1 cellular context compared by ENCODE assay signal in genomic region chr1:170531758-170532657, GRCh38.
TF ChIP-seq lines count a peak whose summit lies in the region.

TSS of gene GORAB (plus strand) at chr1:170532166. CDS start at chr1:170532224, 58 bp downstream.

TF ChIP-seq in HEK293, 187 proteins besides CTCF, POLR2A, EP300 and RAD21 (continued from another document and continues in another):
- TF ChIP-seq, protein P1, sequence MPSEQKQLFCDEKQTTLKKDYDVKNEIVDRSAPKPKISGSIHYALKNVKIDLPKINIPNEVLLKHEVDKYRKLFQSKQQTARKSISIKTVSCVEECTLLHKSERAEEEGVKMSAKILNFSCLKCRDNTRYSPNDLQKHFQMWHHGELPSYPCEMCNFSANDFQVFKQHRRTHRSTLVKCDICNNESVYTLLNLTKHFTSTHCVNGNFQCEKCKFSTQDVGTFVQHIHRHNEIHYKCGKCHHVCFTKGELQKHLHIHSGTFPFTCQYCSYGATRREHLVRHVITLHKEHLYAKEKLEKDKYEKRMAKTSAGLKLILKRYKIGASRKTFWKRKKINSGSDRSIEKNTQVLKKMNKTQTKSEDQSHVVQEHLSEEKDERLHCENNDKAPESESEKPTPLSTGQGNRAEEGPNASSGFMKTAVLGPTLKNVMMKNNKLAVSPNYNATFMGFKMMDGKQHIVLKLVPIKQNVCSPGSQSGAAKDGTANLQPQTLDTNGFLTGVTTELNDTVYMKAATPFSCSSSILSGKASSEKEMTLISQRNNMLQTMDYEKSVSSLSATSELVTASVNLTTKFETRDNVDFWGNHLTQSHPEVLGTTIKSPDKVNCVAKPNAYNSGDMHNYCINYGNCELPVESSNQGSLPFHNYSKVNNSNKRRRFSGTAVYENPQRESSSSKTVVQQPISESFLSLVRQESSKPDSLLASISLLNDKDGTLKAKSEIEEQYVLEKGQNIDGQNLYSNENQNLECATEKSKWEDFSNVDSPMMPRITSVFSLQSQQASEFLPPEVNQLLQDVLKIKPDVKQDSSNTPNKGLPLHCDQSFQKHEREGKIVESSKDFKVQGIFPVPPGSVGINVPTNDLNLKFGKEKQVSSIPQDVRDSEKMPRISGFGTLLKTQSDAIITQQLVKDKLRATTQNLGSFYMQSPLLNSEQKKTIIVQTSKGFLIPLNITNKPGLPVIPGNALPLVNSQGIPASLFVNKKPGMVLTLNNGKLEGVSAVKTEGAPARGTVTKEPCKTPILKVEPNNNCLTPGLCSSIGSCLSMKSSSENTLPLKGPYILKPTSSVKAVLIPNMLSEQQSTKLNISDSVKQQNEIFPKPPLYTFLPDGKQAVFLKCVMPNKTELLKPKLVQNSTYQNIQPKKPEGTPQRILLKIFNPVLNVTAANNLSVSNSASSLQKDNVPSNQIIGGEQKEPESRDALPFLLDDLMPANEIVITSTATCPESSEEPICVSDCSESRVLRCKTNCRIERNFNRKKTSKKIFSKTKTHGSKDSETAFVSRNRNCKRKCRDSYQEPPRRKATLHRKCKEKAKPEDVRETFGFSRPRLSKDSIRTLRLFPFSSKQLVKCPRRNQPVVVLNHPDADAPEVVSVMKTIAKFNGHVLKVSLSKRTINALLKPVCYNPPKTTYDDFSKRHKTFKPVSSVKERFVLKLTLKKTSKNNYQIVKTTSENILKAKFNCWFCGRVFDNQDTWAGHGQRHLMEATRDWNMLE (tag by site-specific recombination; conservative IDR thresholded peaks at IDR 0.05; ENCODE audit: low read depth): peak; percentile 91
- TF ChIP-seq ZNF473 (tag by site-specific recombination; IDR thresholded peaks at IDR 0.05) (no peak), PRDM2 (tag by site-specific recombination; IDR thresholded peaks at IDR 0.05; ENCODE audit: borderline replicate concordance) (no peak), ZNF76 (tag by site-specific recombination; IDR thresholded peaks at IDR 0.05; ENCODE audit: borderline replicate concordance, low read depth) (peak; percentile 61; the same call in 1 of the 2 replicates), RBAK (tag by site-specific recombination; IDR thresholded peaks at IDR 0.05) (no peak), ZXDB (tag by site-specific recombination; IDR thresholded peaks at IDR 0.05) (peak; percentile 81), ZNF768 (tag by site-specific recombination; IDR thresholded peaks at IDR 0.05) (no peak), ZNF404 (tag by site-specific recombination; IDR thresholded peaks at IDR 0.05) (no peak), ZSCAN18 (tag by site-specific recombination; IDR thresholded peaks at IDR 0.05) (no peak), ZNF274 (IDR thresholded peaks at IDR 0.05; ENCODE audit: low read length) (no peak), ZNF274 (tag by site-specific recombination; IDR thresholded peaks at IDR 0.05; ENCODE audit: borderline replicate concordance) (no peak), KLF1 (tag by site-specific recombination; IDR thresholded peaks at IDR 0.05) (no peak), ZNF707 (tag by site-specific recombination; IDR thresholded peaks at IDR 0.05) (no peak), ZSCAN16 (tag by site-specific recombination; IDR thresholded peaks at IDR 0.05) (no peak), BCL11A (tag by site-specific recombination; IDR thresholded peaks at IDR 0.05; ENCODE audit: low read depth) (0 out of 2 replicates have a peak, but pooled peaks have one; percentile 5), ZNF214 (tag by site-specific recombination; IDR thresholded peaks at IDR 0.05; ENCODE audit: borderline replicate concordance) (no peak), SP7 (tag by site-specific recombination; IDR thresholded peaks at IDR 0.05) (peak; percentile 76), ZNF148 (tag by site-specific recombination; IDR thresholded peaks at IDR 0.05; ENCODE audit: borderline replicate concordance) (no peak), PATZ1 (tag by site-specific recombination; IDR thresholded peaks at IDR 0.05) (no peak; the same call in none of the 2 replicates), ZBTB20 (tag by site-specific recombination; IDR thresholded peaks at IDR 0.05) (peak; percentile 85)
- TF ChIP-seq, protein P2, sequence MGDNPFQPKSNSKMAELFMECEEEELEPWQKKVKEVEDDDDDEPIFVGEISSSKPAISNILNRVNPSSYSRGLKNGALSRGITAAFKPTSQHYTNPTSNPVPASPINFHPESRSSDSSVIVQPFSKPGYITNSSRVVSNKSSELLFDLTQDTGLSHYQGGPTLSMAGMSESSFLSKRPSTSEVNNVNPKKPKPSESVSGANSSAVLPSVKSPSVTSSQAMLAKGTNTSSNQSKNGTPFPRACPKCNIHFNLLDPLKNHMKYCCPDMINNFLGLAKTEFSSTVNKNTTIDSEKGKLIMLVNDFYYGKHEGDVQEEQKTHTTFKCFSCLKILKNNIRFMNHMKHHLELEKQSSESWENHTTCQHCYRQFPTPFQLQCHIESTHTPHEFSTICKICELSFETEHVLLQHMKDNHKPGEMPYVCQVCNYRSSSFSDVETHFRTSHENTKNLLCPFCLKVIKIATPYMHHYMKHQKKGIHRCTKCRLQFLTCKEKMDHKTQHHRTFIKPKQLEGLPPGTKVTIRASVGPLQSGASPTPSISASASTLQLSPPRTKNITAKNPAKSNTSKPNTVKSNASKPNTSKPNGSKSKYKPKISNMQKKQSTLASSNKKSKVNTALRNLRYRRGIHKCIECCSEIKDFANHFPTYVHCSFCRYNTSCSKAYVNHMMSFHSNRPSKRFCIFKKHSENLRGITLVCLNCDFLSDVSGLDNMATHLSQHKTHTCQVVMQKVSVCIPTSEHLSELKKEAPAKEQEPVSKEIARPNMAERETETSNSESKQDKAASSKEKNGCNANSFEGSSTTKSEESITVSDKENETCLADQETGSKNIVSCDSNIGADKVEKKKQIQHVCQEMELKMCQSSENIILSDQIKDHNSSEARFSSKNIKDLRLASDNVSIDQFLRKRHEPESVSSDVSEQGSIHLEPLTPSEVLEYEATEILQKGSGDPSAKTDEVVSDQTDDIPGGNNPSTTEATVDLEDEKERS (tag by site-specific recombination; IDR thresholded peaks at IDR 0.05): no peak
- TF ChIP-seq, protein P3, sequence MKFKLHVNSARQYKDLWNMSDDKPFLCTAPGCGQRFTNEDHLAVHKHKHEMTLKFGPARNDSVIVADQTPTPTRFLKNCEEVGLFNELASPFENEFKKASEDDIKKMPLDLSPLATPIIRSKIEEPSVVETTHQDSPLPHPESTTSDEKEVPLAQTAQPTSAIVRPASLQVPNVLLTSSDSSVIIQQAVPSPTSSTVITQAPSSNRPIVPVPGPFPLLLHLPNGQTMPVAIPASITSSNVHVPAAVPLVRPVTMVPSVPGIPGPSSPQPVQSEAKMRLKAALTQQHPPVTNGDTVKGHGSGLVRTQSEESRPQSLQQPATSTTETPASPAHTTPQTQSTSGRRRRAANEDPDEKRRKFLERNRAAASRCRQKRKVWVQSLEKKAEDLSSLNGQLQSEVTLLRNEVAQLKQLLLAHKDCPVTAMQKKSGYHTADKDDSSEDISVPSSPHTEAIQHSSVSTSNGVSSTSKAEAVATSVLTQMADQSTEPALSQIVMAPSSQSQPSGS (tag by site-specific recombination; IDR thresholded peaks at IDR 0.05; ENCODE audit: low read depth): 0 out of 2 replicates have a peak, but pooled peaks have one; percentile 2
- TF ChIP-seq, protein P4, sequence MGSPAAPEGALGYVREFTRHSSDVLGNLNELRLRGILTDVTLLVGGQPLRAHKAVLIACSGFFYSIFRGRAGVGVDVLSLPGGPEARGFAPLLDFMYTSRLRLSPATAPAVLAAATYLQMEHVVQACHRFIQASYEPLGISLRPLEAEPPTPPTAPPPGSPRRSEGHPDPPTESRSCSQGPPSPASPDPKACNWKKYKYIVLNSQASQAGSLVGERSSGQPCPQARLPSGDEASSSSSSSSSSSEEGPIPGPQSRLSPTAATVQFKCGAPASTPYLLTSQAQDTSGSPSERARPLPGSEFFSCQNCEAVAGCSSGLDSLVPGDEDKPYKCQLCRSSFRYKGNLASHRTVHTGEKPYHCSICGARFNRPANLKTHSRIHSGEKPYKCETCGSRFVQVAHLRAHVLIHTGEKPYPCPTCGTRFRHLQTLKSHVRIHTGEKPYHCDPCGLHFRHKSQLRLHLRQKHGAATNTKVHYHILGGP (tag by site-specific recombination; IDR thresholded peaks at IDR 0.05): no peak
- TF ChIP-seq, protein P5, sequence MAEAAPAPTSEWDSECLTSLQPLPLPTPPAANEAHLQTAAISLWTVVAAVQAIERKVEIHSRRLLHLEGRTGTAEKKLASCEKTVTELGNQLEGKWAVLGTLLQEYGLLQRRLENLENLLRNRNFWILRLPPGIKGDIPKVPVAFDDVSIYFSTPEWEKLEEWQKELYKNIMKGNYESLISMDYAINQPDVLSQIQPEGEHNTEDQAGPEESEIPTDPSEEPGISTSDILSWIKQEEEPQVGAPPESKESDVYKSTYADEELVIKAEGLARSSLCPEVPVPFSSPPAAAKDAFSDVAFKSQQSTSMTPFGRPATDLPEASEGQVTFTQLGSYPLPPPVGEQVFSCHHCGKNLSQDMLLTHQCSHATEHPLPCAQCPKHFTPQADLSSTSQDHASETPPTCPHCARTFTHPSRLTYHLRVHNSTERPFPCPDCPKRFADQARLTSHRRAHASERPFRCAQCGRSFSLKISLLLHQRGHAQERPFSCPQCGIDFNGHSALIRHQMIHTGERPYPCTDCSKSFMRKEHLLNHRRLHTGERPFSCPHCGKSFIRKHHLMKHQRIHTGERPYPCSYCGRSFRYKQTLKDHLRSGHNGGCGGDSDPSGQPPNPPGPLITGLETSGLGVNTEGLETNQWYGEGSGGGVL (tag by site-specific recombination; IDR thresholded peaks at IDR 0.05): no peak
